ENCODE assay signal across 1 cellular context in the genomic region with DNA sequence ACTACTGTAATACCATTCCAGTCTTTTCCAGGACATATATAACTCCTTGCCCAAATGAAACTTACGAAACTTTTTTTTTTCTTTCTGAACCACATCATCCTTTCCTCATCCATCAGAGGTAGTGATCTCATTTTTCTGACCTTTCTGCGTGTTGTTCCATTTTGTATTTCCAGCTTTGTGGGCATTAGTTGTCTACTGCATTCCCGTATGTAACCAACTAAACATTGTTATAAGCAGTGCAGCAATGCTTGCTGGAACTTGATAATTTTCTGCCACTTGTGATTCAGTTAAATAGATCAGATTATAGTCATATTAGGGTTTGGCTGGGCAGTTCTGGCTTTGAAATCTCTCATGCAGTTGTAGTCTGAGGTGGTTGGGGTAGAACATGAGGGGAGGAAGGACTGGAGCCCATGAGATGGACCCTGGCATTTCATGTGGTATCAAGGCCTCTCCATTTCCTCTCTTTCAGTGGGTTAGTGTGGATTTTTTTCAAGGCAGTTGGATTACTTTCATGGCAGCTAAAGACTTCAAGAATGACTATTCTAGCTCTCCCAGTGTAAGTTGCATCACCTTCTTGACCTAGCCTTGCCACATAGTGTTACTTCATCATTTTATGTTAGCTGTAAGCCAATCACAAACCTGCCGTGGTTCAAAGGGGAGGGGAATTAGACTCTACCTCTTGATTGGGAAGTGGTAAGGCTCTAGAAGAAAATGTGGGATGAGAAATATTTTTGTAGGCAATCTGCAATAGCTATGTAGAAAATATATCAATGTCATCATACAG.
TF ChIP-seq lines count a peak whose summit lies in the region.

No MANE protein-coding gene starts in this region.

TF ChIP-seq in GM23338, 12 proteins besides CTCF, POLR2A, EP300 and RAD21 (continued from another document):
- TF ChIP-seq, protein P1, sequence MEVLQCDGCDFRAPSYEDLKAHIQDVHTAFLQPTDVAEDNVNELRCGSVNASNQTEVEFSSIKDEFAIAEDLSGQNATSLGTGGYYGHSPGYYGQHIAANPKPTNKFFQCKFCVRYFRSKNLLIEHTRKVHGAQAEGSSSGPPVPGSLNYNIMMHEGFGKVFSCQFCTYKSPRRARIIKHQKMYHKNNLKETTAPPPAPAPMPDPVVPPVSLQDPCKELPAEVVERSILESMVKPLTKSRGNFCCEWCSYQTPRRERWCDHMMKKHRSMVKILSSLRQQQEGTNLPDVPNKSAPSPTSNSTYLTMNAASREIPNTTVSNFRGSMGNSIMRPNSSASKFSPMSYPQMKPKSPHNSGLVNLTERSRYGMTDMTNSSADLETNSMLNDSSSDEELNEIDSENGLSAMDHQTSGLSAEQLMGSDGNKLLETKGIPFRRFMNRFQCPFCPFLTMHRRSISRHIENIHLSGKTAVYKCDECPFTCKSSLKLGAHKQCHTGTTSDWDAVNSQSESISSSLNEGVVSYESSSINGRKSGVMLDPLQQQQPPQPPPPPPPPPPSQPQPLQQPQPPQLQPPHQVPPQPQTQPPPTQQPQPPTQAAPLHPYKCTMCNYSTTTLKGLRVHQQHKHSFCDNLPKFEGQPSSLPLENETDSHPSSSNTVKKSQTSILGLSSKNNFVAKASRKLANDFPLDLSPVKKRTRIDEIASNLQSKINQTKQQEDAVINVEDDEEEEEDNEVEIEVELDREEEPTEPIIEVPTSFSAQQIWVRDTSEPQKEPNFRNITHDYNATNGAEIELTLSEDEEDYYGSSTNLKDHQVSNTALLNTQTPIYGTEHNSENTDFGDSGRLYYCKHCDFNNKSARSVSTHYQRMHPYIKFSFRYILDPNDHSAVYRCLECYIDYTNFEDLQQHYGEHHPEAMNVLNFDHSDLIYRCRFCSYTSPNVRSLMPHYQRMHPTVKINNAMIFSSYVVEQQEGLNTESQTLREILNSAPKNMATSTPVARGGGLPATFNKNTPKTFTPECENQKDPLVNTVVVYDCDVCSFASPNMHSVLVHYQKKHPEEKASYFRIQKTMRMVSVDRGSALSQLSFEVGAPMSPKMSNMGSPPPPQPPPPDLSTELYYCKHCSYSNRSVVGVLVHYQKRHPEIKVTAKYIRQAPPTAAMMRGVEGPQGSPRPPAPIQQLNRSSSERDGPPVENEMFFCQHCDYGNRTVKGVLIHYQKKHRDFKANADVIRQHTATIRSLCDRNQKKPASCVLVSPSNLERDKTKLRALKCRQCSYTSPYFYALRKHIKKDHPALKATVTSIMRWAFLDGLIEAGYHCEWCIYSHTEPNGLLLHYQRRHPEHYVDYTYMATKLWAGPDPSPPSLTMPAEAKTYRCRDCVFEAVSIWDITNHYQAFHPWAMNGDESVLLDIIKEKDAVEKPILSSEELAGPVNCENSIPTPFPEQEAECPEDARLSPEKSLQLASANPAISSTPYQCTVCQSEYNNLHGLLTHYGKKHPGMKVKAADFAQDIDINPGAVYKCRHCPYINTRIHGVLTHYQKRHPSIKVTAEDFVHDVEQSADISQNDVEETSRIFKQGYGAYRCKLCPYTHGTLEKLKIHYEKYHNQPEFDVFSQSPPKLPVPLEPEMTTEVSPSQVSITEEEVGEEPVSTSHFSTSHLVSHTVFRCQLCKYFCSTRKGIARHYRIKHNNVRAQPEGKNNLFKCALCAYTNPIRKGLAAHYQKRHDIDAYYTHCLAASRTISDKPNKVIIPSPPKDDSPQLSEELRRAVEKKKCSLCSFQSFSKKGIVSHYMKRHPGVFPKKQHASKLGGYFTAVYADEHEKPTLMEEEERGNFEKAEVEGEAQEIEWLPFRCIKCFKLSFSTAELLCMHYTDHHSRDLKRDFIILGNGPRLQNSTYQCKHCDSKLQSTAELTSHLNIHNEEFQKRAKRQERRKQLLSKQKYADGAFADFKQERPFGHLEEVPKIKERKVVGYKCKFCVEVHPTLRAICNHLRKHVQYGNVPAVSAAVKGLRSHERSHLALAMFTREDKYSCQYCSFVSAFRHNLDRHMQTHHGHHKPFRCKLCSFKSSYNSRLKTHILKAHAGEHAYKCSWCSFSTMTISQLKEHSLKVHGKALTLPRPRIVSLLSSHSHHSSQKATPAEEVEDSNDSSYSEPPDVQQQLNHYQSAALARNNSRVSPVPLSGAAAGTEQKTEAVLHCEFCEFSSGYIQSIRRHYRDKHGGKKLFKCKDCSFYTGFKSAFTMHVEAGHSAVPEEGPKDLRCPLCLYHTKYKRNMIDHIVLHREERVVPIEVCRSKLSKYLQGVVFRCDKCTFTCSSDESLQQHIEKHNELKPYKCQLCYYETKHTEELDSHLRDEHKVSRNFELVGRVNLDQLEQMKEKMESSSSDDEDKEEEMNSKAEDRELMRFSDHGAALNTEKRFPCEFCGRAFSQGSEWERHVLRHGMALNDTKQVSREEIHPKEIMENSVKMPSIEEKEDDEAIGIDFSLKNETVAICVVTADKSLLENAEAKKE (CRISPR knock-in tag; IDR thresholded peaks at IDR 0.05): no peak
